18 cellular contexts compared by ENCODE assay signal in the genomic region with DNA sequence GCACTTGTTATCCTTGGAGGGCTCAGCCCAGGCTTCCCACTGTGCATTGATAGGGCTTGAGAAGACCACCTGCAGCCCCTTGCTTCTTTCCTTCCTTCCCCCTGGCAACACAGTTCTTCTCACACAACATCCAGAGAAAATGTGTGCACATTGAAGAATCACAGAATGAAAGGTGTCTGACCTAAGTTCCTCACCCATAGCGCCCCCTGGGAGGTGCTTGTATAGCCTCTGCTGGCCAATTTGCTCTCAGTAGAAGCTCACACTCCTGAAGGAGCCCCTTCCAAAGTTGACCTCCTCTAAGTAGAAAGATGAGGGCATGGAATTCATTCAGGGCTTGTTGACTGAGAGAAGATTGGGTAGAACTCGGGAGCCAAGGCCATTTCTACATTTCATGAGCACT.
A peak's percentile ranks its signal among the peaks of the same experiment; 100 is the strongest.
DNase-seq lines count a peak whose midpoint lies in the region; ATAC-seq and TF ChIP-seq lines count a peak whose summit lies in the region.
"Had no signal": no experiment of that assay in that cellular context is flagged by ENCODE, and none has a peak within 500 bp of the region (broad histone marks: within the 10 kb centered on the region; RNA-seq: fewer than 3 reads in every experiment).

No MANE protein-coding gene starts in this region.

- H3F3A ChIP-seq in PC-9 (ENCODE audit: insufficient read depth, low read depth) = no peaks in the 10 kb centered on the region

- BruUV-seq in Caco-2 (replicated peaks; lab: Mats Ljungman, UMichigan) = no TSS peak
- BruUV-seq in PC-9 (replicated peaks; lab: Mats Ljungman, UMichigan) = no TSS peak

- in situ Hi-C loops in G401 (cut with HindIII; ENCODE audit: low sequenced_read_pairs) = no loop called here

- H3K27me3 Mint-ChIP-seq in Caco-2 (ENCODE audit: insufficient read depth, unreplicated experiment) (peaks cover 18% of the 10 kb centered on the region), T-cell (no peaks in the 10 kb centered on the region)
- H3K27me3 Mint-ChIP-seq: activated naive CD8-positive, alpha-beta T cell treated with anti-CD3 and anti-CD28 coated beads for 36 hours; B cell had no signal

- H3K36me3 ChIP-seq in Caco-2 (ENCODE audit: control insufficient read depth, insufficient read depth, low read length) (no peaks in the 10 kb centered on the region), PC-9 (ENCODE audit: low read depth) (no peaks in the 10 kb centered on the region), kidney epithelial cell (ENCODE audit: control insufficient read depth, insufficient read depth, low read length) (no peaks in the 10 kb centered on the region)
- H3K36me3 ChIP-seq: gastroesophageal sphincter had no signal

- H3K9me3 ChIP-seq in Caco-2 (no peaks in the 10 kb centered on the region), PC-9 (ENCODE audit: insufficient read depth, low read depth) (no peaks in the 10 kb centered on the region)
- H3K9me3 ChIP-seq: gastroesophageal sphincter had no signal

- no peaks in the 10 kb centered on the region; the same call in 1 of the 2 replicates for H4K20me1 ChIP-seq in PC-9 (ENCODE audit: insufficient read depth)

- H3K4me3 Mint-ChIP-seq in Caco-2 (ENCODE audit: unreplicated experiment) (no peak overlapping the region), T-cell (no peak overlapping the region)
- H3K4me3 Mint-ChIP-seq: activated naive CD8-positive, alpha-beta T cell treated with anti-CD3 and anti-CD28 coated beads for 36 hours; B cell had no signal

- no peak overlapping the region for H3K4me2 ChIP-seq in PC-9

- H3K9me2 ChIP-seq in PC-9 (ENCODE audit: insufficient read depth) = no peaks in the 10 kb centered on the region; the same call in 1 of the 2 replicates

- DNase-seq in Caco-2 (peak in 1 of 2 experiments; percentile 30), PC-9 (no peak), kidney epithelial cell (ENCODE audit: low read depth) (no peak), T-cell (no peak), G401 (ENCODE audit: low spot score) (no peak), hippocampal formation (lab: John Stamatoyannopoulos, UW) (no peak)
- DNase-seq in activated effector memory CD4-positive, alpha-beta T cell treated with Interleukin-2 at 50 U/mL for 16 hours = no peak
- DNase-seq: activated naive CD8-positive, alpha-beta T cell treated with anti-CD3 and anti-CD28 coated beads for 36 hours; DMS79 treated with DMSO at 0.1 percent for 48 hours; MV-4-11; NCI-H2171 treated with DMSO at 0.1 percent for 48 hours; stimulated activated CD4-positive, alpha-beta T cell treated with anti-CD3 and anti-CD28 coated beads, Interleukin-12 subunit alpha, Interleukin-12 subunit beta, amount 100 ng/mL, for 4 hours; SW 1271 had no signal

- no peaks in the 10 kb centered on the region for H3K4me1 ChIP-seq in Caco-2
- no peaks in the 10 kb centered on the region for H3K4me1 ChIP-seq in PC-9 (replicated peaks; ENCODE audit: insufficient read depth)
- H3K4me1 ChIP-seq: gastroesophageal sphincter, parathyroid adenoma had no signal

- H3K4me3 ChIP-seq in Caco-2 (ENCODE audit: low read depth, low read length) (no peak overlapping the region), PC-9 (no peak overlapping the region), kidney epithelial cell (ENCODE audit: low read depth, low read length) (no peak overlapping the region)
- H3K4me3 ChIP-seq: gastroesophageal sphincter had no signal

- CTCF ChIA-PET in Caco-2 (lab: Charles Lee) (no interaction called here), PC-9 (lab: Charles Lee) (no interaction called here), T-cell (lab: Charles Lee) (no interaction called here)

- POLR2A ChIA-PET in Caco-2 (lab: Charles Lee) = no interaction called here
- POLR2A ChIA-PET in PC-9 (lab: Charles Lee; ENCODE audit: unreplicated experiment) = no interaction called here
- POLR2A ChIA-PET in T-cell (lab: Charles Lee) = no interaction called here

- no peak overlapping the region for H2AFZ ChIP-seq in PC-9
- H2AFZ ChIP-seq: parathyroid adenoma had no signal

- peaks cover 3% of the 10 kb centered on the region for H3K9me3 Mint-ChIP-seq in Caco-2 (ENCODE audit: unreplicated experiment)
- H3K9me3 Mint-ChIP-seq in T-cell = peaks cover 8 to 10% (median 8%) of the 10 kb centered on the region in 3 donors
- H3K9me3 Mint-ChIP-seq: activated naive CD8-positive, alpha-beta T cell treated with anti-CD3 and anti-CD28 coated beads for 36 hours had no signal

- intact Hi-C loops in Caco-2 (cut with micrococcal nuclease; ENCODE audit: unreplicated experiment) = no loop called here
- intact Hi-C loops in PC-9 (cut with micrococcal nuclease; ENCODE audit: unreplicated experiment) = no loop called here

- H3K4me1 Mint-ChIP-seq in Caco-2 (ENCODE audit: low read depth, unreplicated experiment) (no peaks in the 10 kb centered on the region), T-cell (no peaks in the 10 kb centered on the region)
- H3K4me1 Mint-ChIP-seq: activated naive CD8-positive, alpha-beta T cell treated with anti-CD3 and anti-CD28 coated beads for 36 hours; B cell had no signal

- H3K36me3 Mint-ChIP-seq in Caco-2 (ENCODE audit: insufficient read depth, unreplicated experiment) (no peaks in the 10 kb centered on the region), T-cell (no peaks in the 10 kb centered on the region)
- H3K36me3 Mint-ChIP-seq: activated naive CD8-positive, alpha-beta T cell treated with anti-CD3 and anti-CD28 coated beads for 36 hours had no signal

- H3K27ac ChIP-seq in PC-9 = no peak overlapping the region
- H3K27ac ChIP-seq: gastroesophageal sphincter, parathyroid adenoma had no signal

- TF ChIP-seq CTCF in Caco-2 (IDR thresholded peaks at IDR 0.05; ENCODE audit: insufficient read depth in 1 of 2, low read depth in 1 of 2, low read length in 1 of 2, severe bottlenecking in 1 of 2, unreplicated experiment in 1 of 2) (peak; percentile 11 to 30), GM12874 (IDR thresholded peaks at IDR 0.05; ENCODE audit: insufficient read depth, low read depth, low read length) (peak; percentile 38), PC-9 (conservative IDR thresholded peaks at IDR 0.05) (peak; percentile 25; the same call in 1 of the 2 replicates), kidney epithelial cell (IDR thresholded peaks at IDR 0.05; ENCODE audit: insufficient read depth, low read length, poor library complexity, severe bottlenecking) (peak; percentile 10)

- no peaks in the 10 kb centered on the region for H3K79me2 ChIP-seq in PC-9 (ENCODE audit: low read depth)
- H3K79me2 ChIP-seq: parathyroid adenoma had no signal

- H3K27ac Mint-ChIP-seq in Caco-2 (ENCODE audit: unreplicated experiment) (no peak overlapping the region), T-cell (no peak overlapping the region)
- H3K27ac Mint-ChIP-seq: activated naive CD8-positive, alpha-beta T cell treated with anti-CD3 and anti-CD28 coated beads for 36 hours; B cell had no signal

- no peaks in the 10 kb centered on the region; the same call in 1 of the 2 replicates for H3K27me3 ChIP-seq in Caco-2 (replicated peaks; ENCODE audit: control insufficient read depth, insufficient read depth, low read length)
- peaks cover 16% of the 10 kb centered on the region for H3K27me3 ChIP-seq in PC-9 (ENCODE audit: insufficient read depth, low read depth)
- no peaks in the 10 kb centered on the region for H3K27me3 ChIP-seq in kidney epithelial cell (ENCODE audit: control insufficient read depth, insufficient read depth, low read length)
- H3K27me3 ChIP-seq: gastroesophageal sphincter had no signal

- ATAC-seq in T-cell (replicated peaks in 1 of 4) = no peak
- ATAC-seq: activated CD4-positive, CD25-positive, alpha-beta regulatory T cell treated with anti-CD3 and anti-CD28 coated beads, Interleukin-2, amount 50 U/mL, for 24 hours; gastroesophageal sphincter had no signal
